ENCODE assay signal across 12 cellular contexts in genomic region chr4:118942465-118942864, GRCh38. TPM values are rescaled to one million over a fixed set of nuclear protein-coding genes. Genes with fewer than 3 reads are reported as not detected.
DNase-seq lines count a peak whose midpoint lies in the region; ATAC-seq and TF ChIP-seq lines count a peak whose summit lies in the region.
"Had no signal": no experiment of that assay in that cellular context is flagged by ENCODE, and none has a peak within 500 bp of the region (broad histone marks: within the 10 kb centered on the region; RNA-seq: fewer than 3 reads in every experiment).

No MANE protein-coding gene starts in this region.

- no peaks in the 10 kb centered on the region for H3K9me3 ChIP-seq in RWPE2 (ENCODE audit: severe bottlenecking)
- H3K9me3 ChIP-seq in gastroesophageal sphincter: no peaks in the 10 kb centered on the region
- H3K9me3 ChIP-seq: tibial nerve had no signal

- H3K27ac ChIP-seq in RWPE2 (ENCODE audit: poor library complexity, severe bottlenecking) (no peak overlapping the region), gastroesophageal sphincter (peak overlapping the region; percentile 86 to 99 (median 94))
- H3K27ac ChIP-seq: RWPE1 had no signal

- DNase-seq in AG10803 (ENCODE audit: low read depth) (peak; percentile 34), LoVo (ENCODE audit: low spot score) (peak; percentile 38), RWPE2 (ENCODE audit: low spot score) (no peak), Ammon's horn (ENCODE audit: low spot score) (no peak), immature natural killer cell (no peak)
- no peak for DNase-seq in activated naive CD4-positive, alpha-beta T cell treated with anti-CD3 and anti-CD28 coated beads, Interleukin-2, amount 50 U/mL, for 72 hours (ENCODE audit: low spot score in 2 of 2)

- peaks cover 6% of the 10 kb centered on the region for H3K4me1 ChIP-seq in RWPE2 (ENCODE audit: insufficient read depth, poor library complexity, severe bottlenecking)
- peaks cover 6 to 99% (median 39%) of the 10 kb centered on the region in 3 donors for H3K4me1 ChIP-seq in gastroesophageal sphincter

- TF ChIP-seq EP300 in gastroesophageal sphincter (IDR thresholded peaks at IDR 0.05): no peak

- H3K36me3 Mint-ChIP-seq in activated naive CD4-positive, alpha-beta T cell treated with anti-CD3 and anti-CD28 coated beads, Interleukin-2, amount 50 U/mL, for 72 hours: no peaks in the 10 kb centered on the region
- H3K36me3 Mint-ChIP-seq in immature natural killer cell: no peaks in the 10 kb centered on the region

- no peaks in the 10 kb centered on the region for H3K4me1 Mint-ChIP-seq in immature natural killer cell

- ATAC-seq in RWPE2 (ENCODE audit: low read depth) (peak; percentile 46; the same call in 2 of the 3 replicates), gastroesophageal sphincter (no peak), HG03159 (IDR thresholded peaks at IDR 0.05; ENCODE audit: unreplicated experiment) (no peak)
- no peak for ATAC-seq in activated naive CD4-positive, alpha-beta T cell treated with anti-CD3 and anti-CD28 coated beads, Interleukin-2, amount 50 U/mL, for 72 hours
- ATAC-seq: HepG2 had no signal

- H3K9me3 Mint-ChIP-seq in activated naive CD4-positive, alpha-beta T cell treated with anti-CD3 and anti-CD28 coated beads, Interleukin-2, amount 50 U/mL, for 72 hours: no peaks in the 10 kb centered on the region
- H3K9me3 Mint-ChIP-seq in immature natural killer cell: no peaks in the 10 kb centered on the region

- TF ChIP-seq CTCF in AG10803 (conservative IDR thresholded peaks at IDR 0.05; ENCODE audit: low read length): no peak
- no peak for TF ChIP-seq CTCF in RWPE2 (IDR thresholded peaks at IDR 0.05; ENCODE audit: poor library complexity, severe bottlenecking)
- no peak for TF ChIP-seq CTCF in gastroesophageal sphincter (IDR thresholded peaks at IDR 0.05)

- H3K27ac Mint-ChIP-seq in activated naive CD4-positive, alpha-beta T cell treated with anti-CD3 and anti-CD28 coated beads, Interleukin-2, amount 50 U/mL, for 72 hours: no peak overlapping the region
- H3K27ac Mint-ChIP-seq in immature natural killer cell: no peak overlapping the region

- no peak overlapping the region for H3K4me3 Mint-ChIP-seq in immature natural killer cell

- H3K27me3 ChIP-seq in RWPE2 (ENCODE audit: insufficient read depth, poor library complexity, severe bottlenecking) (no peaks in the 10 kb centered on the region), gastroesophageal sphincter (no peaks in the 10 kb centered on the region)
- H3K27me3 ChIP-seq: cardiac muscle cell, tibial nerve had no signal

- no peak overlapping the region for H3K4me3 ChIP-seq in AG10803 (ENCODE audit: low read length)
- H3K4me3 ChIP-seq in RWPE2 (ENCODE audit: severe bottlenecking): no peak overlapping the region
- H3K4me3 ChIP-seq in gastroesophageal sphincter: no peak overlapping the region
- H3K4me3 ChIP-seq: cardiac muscle cell, tibial nerve had no signal

- WGBS in gastroesophageal sphincter (ENCODE audit: low coverage in 1 of 2), 2 donors: 57% methylated on average over 1 of the region's 1 CpG; no CpG with 5 or more reads in 1 of the 2 donors

- peaks cover 0 to 5% (median 5%) of the 10 kb centered on the region in 3 donors for H3K27me3 Mint-ChIP-seq in immature natural killer cell (ENCODE audit: low read depth in 3 of 3)

- H3K36me3 ChIP-seq in RWPE2 (ENCODE audit: low read depth) (no peaks in the 10 kb centered on the region), gastroesophageal sphincter (no peaks in the 10 kb centered on the region)
- H3K36me3 ChIP-seq: cardiac muscle cell, tibial nerve had no signal

- no peak for TF ChIP-seq POLR2A in gastroesophageal sphincter (IDR thresholded peaks at IDR 0.05)

RNA-seq across cellular contexts. Expression of gene SYNPO2, which starts 53.8 kb away (rescaled TPM):
- total RNA-seq in gastroesophageal sphincter: 1,000 to 10,000 TPM; 1,547 to 3,168 (median 2,047) TPM
- under 1 TPM; 0.18 to 0.27 TPM for total RNA-seq in activated naive CD4-positive, alpha-beta T cell treated with anti-CD3 and anti-CD28 coated beads, Interleukin-2, amount 50 U/mL, for 72 hours
- under 1 TPM in 2 of 3 donors, not detected in 1; 0.08 to 0.13 TPM for polyA plus RNA-seq in immature natural killer cell
- total RNA-seq: HepG2 had no signal
- polyA plus RNA-seq: HepG2 had no signal

Comparison
In these comparisons a context has a peak if more than half of its experiments do, and no peak if none do; other contexts are left out.
1. DNase-seq: peak in AG10803 (single experiment) and LoVo (single experiment); none in RWPE2 (single experiment), Ammon's horn (single experiment), activated naive CD4-positive, alpha-beta T cell treated with anti-CD3 and anti-CD28 coated beads, Interleukin-2, amount 50 U/mL, for 72 hours (0 of 2) and immature natural killer cell (0 of 3).
2. RNA of gene SYNPO2, which starts 53.8 kb away (total RNA-seq): 1,547 to 3,168 TPM in gastroesophageal sphincter; 0.18 to 0.27 TPM in activated naive CD4-positive, alpha-beta T cell treated with anti-CD3 and anti-CD28 coated beads, Interleukin-2, amount 50 U/mL, for 72 hours; every median in the first group is over 1,000 times any median in the second.